In the genomic region with DNA sequence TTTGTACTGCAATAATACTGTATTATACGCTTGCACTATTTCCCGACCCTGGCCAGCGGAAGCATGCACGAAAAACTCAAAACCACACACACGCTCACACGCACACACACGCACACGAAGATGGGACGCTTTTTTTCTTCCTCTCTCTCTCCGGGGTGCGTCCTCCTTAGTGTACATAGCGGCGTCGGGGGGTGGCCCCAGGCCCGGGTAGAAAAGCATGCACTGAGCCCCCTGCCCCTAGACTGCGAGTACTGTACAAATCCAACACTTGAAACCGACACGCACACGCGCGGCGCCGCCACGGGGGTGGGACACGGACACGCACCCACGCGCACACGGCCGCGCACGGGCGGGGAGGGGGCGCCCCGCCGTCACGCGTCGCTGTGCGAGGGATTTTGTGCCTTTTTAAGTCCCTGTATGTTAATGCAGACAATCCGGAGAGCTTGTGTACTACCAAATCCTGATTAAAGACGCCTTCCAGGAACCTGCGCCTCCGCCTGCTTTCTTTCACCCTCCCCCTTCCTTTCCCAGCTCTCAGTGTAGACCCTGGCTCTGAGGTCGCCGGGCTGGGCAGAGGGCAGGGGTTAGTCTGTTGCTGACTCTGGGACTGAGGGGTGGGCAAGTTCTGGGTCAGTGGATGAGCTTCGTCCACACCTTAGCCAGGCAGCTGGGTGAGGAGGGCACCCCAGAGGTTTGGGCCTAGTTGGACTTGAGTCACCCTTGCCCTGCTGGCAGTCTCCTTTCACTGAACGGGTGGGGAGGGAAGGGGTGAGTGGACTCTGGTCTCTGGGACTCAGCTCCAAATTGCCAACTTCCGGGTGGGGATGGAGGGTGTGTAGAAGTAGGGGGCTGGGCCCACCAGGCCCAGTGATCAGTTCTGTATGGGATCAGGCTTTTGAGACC, we compare ENCODE assay signal across 9 cellular contexts. TPM values are rescaled to one million over a fixed set of nuclear protein-coding genes. Genes with fewer than 3 reads are reported as not detected.
DNase-seq lines count a peak whose midpoint lies in the region; TF ChIP-seq lines count a peak whose summit lies in the region.
"Had no signal": no experiment of that assay in that cellular context is flagged by ENCODE, and none has a peak within 500 bp of the region (broad histone marks: within the 10 kb centered on the region; RNA-seq: fewer than 3 reads in every experiment).

No MANE protein-coding gene starts in this region.

- no peak for DNase-seq in H9
- DNase-seq in activated CD4-positive, alpha-beta memory T cell treated with anti-CD3 and anti-CD28 coated beads for 36 hours, result peak; percentile 58
- DNase-seq in hepatocyte (ENCODE audit: low spot score), result peak; percentile 61
- DNase-seq in spleen, result no peak
- no peak for DNase-seq in NCI-H2029 treated with DMSO at 0.1 percent for 48 hours (lab: John Stamatoyannopoulos, UW)
- no peak for DNase-seq in HuH-7.5 (ENCODE audit: low spot score)
- DNase-seq in activated CD8-positive, alpha-beta memory T cell treated with anti-CD3 and anti-CD28 coated beads for 24 hours, result no peak
- DNase-seq in NCI-H774 (lab: John Stamatoyannopoulos, UW), result no peak
- DNase-seq: occipital lobe had no signal

- H3K9me3 Mint-ChIP-seq in H9, result no peaks in the 10 kb centered on the region
- no peaks in the 10 kb centered on the region for H3K9me3 Mint-ChIP-seq in activated CD4-positive, alpha-beta memory T cell treated with anti-CD3 and anti-CD28 coated beads for 36 hours

- no peak overlapping the region for H2BK20ac ChIP-seq in H9 (ENCODE audit: low read depth, low read length, poor library complexity, severe bottlenecking)

- H3K4me3 ChIP-seq in hepatocyte (no peak overlapping the region), spleen (peak overlapping the region in 7 of 8 donors; percentile 28 to 72 (median 40))

- H2BK12ac ChIP-seq in H9 (ENCODE audit: insufficient read length, low read depth, low read length), result no peak overlapping the region

- H3K4me1 Mint-ChIP-seq in H9, result peaks cover 35 to 47% of the 10 kb centered on the region in 2 experiments
- H3K4me1 Mint-ChIP-seq in activated CD4-positive, alpha-beta memory T cell treated with anti-CD3 and anti-CD28 coated beads for 36 hours (ENCODE audit: low read depth), result peaks cover 11% of the 10 kb centered on the region

- H3K4me3 Mint-ChIP-seq in H9, result peak overlapping the region; percentile 42 to 88
- peak overlapping the region; percentile 67 for H3K4me3 Mint-ChIP-seq in activated CD4-positive, alpha-beta memory T cell treated with anti-CD3 and anti-CD28 coated beads for 36 hours

- no peak overlapping the region for H4K91ac ChIP-seq in H9 (ENCODE audit: insufficient read length, low read depth, low read length)

- H3K27me3 Mint-ChIP-seq in H9 (ENCODE audit: low read depth), result peaks cover 62% of the 10 kb centered on the region
- H3K27me3 Mint-ChIP-seq in activated CD4-positive, alpha-beta memory T cell treated with anti-CD3 and anti-CD28 coated beads for 36 hours, result peaks cover 22% of the 10 kb centered on the region

- no peak overlapping the region for H4K8ac ChIP-seq in H9 (replicated peaks; ENCODE audit: insufficient read length, low read depth, low read length)

- H2AK5ac ChIP-seq in H9 (ENCODE audit: insufficient read length, low read length), result no peak overlapping the region

- no peaks in the 10 kb centered on the region for H3K36me3 ChIP-seq in hepatocyte (replicated peaks; ENCODE audit: insufficient read depth, low read depth)
- H3K36me3 ChIP-seq in spleen, result no peaks in the 10 kb centered on the region

- POLR2A ChIA-PET in activated CD4-positive, alpha-beta memory T cell treated with anti-CD3 and anti-CD28 coated beads for 36 hours (lab: Charles Lee), result no interaction called here

- H3K4ac ChIP-seq in H9 (ENCODE audit: low read depth, low read length), result no peak overlapping the region

- TF ChIP-seq CTCF in H9 (conservative IDR thresholded peaks at IDR 0.05) (no peak), hepatocyte (IDR thresholded peaks at IDR 0.05; ENCODE audit: poor library complexity) (no peak), spleen (IDR thresholded peaks at IDR 0.05 in 8 of 11, conservative IDR thresholded peaks at IDR 0.05 in 3 of 11) (no peak)

- no peak overlapping the region for H2BK120ac ChIP-seq in H9 (ENCODE audit: low read depth, low read length, poor library complexity, severe bottlenecking)

- H3K4me2 ChIP-seq in H9 (ENCODE audit: insufficient read depth, insufficient read length, low read length), result peak overlapping the region; percentile 92
- peak overlapping the region; percentile 94 for H3K4me2 ChIP-seq in hepatocyte

- H4K20me1 ChIP-seq in H9 (ENCODE audit: control insufficient read depth, insufficient read depth, insufficient read length) (no peaks in the 10 kb centered on the region), hepatocyte (ENCODE audit: insufficient read depth, poor library complexity, severe bottlenecking) (no peaks in the 10 kb centered on the region)

- H3K9me3 ChIP-seq in H9 (ENCODE audit: control insufficient read depth, low read depth, low read length) (no peaks in the 10 kb centered on the region), hepatocyte (ENCODE audit: low read depth) (no peaks in the 10 kb centered on the region), spleen (no peaks in the 10 kb centered on the region)

- no peaks in the 10 kb centered on the region for H3K79me1 ChIP-seq in H9 (ENCODE audit: insufficient read depth, low read depth, low read length, poor library complexity, severe bottlenecking)

- no peak for TF ChIP-seq POLR2A in spleen (IDR thresholded peaks at IDR 0.05)

- no peak overlapping the region for H3T11ph ChIP-seq in H9 (ENCODE audit: low read length)

- no peak overlapping the region for H3K9ac ChIP-seq in H9 (ENCODE audit: extremely low read depth, insufficient read length, low read length)

- H3K23ac ChIP-seq in H9 (ENCODE audit: insufficient read length, low read depth, low read length), result no peak overlapping the region

- no peaks in the 10 kb centered on the region for H3K79me2 ChIP-seq in H9 (ENCODE audit: insufficient read depth, low read length)
- H3K79me2 ChIP-seq in hepatocyte, result no peaks in the 10 kb centered on the region

- H3K27me3 ChIP-seq in H9 (ENCODE audit: insufficient read depth, low read length) (peaks cover 11% of the 10 kb centered on the region; the same call in 1 of the 2 replicates), hepatocyte (no peaks in the 10 kb centered on the region), spleen (replicated peaks in 1 of 7) (peaks cover 0 to 68% (median 21%) of the 10 kb centered on the region in 7 donors)

- no peak overlapping the region for H3K27ac Mint-ChIP-seq in H9
- no peak overlapping the region for H3K27ac Mint-ChIP-seq in activated CD4-positive, alpha-beta memory T cell treated with anti-CD3 and anti-CD28 coated beads for 36 hours

- peaks cover 12% of the 10 kb centered on the region for H3K23me2 ChIP-seq in H9 (ENCODE audit: insufficient read length, low read depth, low read length, poor library complexity, severe bottlenecking)

- no peak overlapping the region for H3K56ac ChIP-seq in H9 (ENCODE audit: insufficient read length, low read depth, low read length)

- no peak overlapping the region for H4K5ac ChIP-seq in H9 (ENCODE audit: insufficient read length, low read depth, low read length)

- no peak overlapping the region for H2BK15ac ChIP-seq in H9 (ENCODE audit: low read depth, low read length)

- no peak overlapping the region for H3K27ac ChIP-seq in H9 (ENCODE audit: insufficient read length, low read depth, low read length)
- peak overlapping the region; percentile 62 for H3K27ac ChIP-seq in hepatocyte
- H3K27ac ChIP-seq in spleen, result no peak overlapping the region

- H2AFZ ChIP-seq in H9 (ENCODE audit: low read length), result no peak overlapping the region
- H2AFZ ChIP-seq in hepatocyte, result no peak overlapping the region

- no CpG with 5 or more reads among the region's 49 CpGs for WGBS in H9 (ENCODE audit: extremely low coverage, insufficient read length, low lambda C conversion rate)
- WGBS in hepatocyte (ENCODE audit: low lambda C conversion rate, missing lambda C conversion rate), result 34% methylated on average over 46 of the region's 49 CpGs
- WGBS in spleen, 5 donors, result 25 to 31% (median 29%) methylated on average over 25 to 49 of the region's 49 CpGs

- no peaks in the 10 kb centered on the region; a peak in 1 of 7 replicates for H3K36me3 Mint-ChIP-seq in H9 (ENCODE audit: insufficient read depth in 1 of 3, low read depth in 3 of 3)
- no peaks in the 10 kb centered on the region for H3K36me3 Mint-ChIP-seq in activated CD4-positive, alpha-beta memory T cell treated with anti-CD3 and anti-CD28 coated beads for 36 hours

- H3K4me1 ChIP-seq in H9 (ENCODE audit: insufficient read depth, low read length) (no peaks in the 10 kb centered on the region; the same call in 1 of the 2 replicates), hepatocyte (ENCODE audit: insufficient read depth) (peaks cover 41% of the 10 kb centered on the region), spleen (peaks cover 4 to 27% (median 24%) of the 10 kb centered on the region in 6 donors)

- intact Hi-C loops in activated CD4-positive, alpha-beta memory T cell treated with anti-CD3 and anti-CD28 coated beads for 36 hours (cut with micrococcal nuclease), result no loop called here
- intact Hi-C loops in spleen (cut with DNase I; ENCODE audit: low total_unique reads), result no loop called here

- H3K18ac ChIP-seq in H9 (ENCODE audit: insufficient read length, low read depth, low read length), result no peak overlapping the region

- no peak overlapping the region; the same call in 1 of the 2 replicates for H3K14ac ChIP-seq in H9 (ENCODE audit: insufficient read depth, low read length)

- CTCF ChIA-PET in activated CD4-positive, alpha-beta memory T cell treated with anti-CD3 and anti-CD28 coated beads for 36 hours (lab: Charles Lee), result interaction anchor here (1.2 kb wide), 1 partner anchor 15 kb away, joined by 4 read pairs; no protein-coding TSS in a partner anchor

- H3K9me2 ChIP-seq in hepatocyte (replicated peaks; ENCODE audit: insufficient read depth), result no peaks in the 10 kb centered on the region

- H2BK5ac ChIP-seq in H9 (ENCODE audit: insufficient read length, low read length), result no peak overlapping the region

RNA-seq across cellular contexts. Expression of a gene that starts 21.6 kb away (rescaled TPM):
- not detected in 2 replicates for total RNA-seq in H9 (2021)
- total RNA-seq in activated CD4-positive, alpha-beta memory T cell treated with anti-CD3 and anti-CD28 coated beads for 36 hours, result not detected
- total RNA-seq in hepatocyte, result 24.3 and 31.5 TPM in 2 replicates
- 18.5 and 40.1 TPM in 2 replicates for polyA plus RNA-seq in hepatocyte
- total RNA-seq in spleen, result not detected
- polyA plus RNA-seq in spleen, result not detected

RNA-seq across cellular contexts. Expression of a gene that starts 32.2 kb away (rescaled TPM):
- 15.3 and 16.9 TPM in 2 replicates for total RNA-seq in H9 (2021)
- total RNA-seq in activated CD4-positive, alpha-beta memory T cell treated with anti-CD3 and anti-CD28 coated beads for 36 hours, result 1 to 10 TPM; 2.0 to 2.9 TPM
- 0.80 and 1.6 TPM in 2 replicates for total RNA-seq in hepatocyte
- 1.0 and 1.5 TPM in 2 replicates for polyA plus RNA-seq in hepatocyte
- total RNA-seq in spleen, result 10 to 100 TPM in 1 of 7 donors, 1 to 10 TPM in 6; 6.4 to 11.6 (median 7.1) TPM
- 10 to 100 TPM; 15.1 to 36.5 (median 35.8) TPM for polyA plus RNA-seq in spleen

RNA-seq across cellular contexts. Expression of a gene that starts 33.1 kb away (rescaled TPM):
- 1.3 and 1.6 TPM in 2 replicates for total RNA-seq in H9 (2021)
- under 1 TPM; 0.31 to 0.34 TPM for total RNA-seq in activated CD4-positive, alpha-beta memory T cell treated with anti-CD3 and anti-CD28 coated beads for 36 hours
- total RNA-seq in hepatocyte, result 0.36 and 1.1 TPM in 2 replicates
- polyA plus RNA-seq in hepatocyte, result 0.34 and 0.52 TPM in 2 replicates
- under 1 TPM in 6 of 7 donors, not detected in 1; 0.07 to 0.32 (median 0.11) TPM for total RNA-seq in spleen
- under 1 TPM; 0.05 to 0.19 (median 0.07) TPM for polyA plus RNA-seq in spleen

RNA-seq across cellular contexts. Expression of a gene that starts 47.1 kb away (rescaled TPM):
- 47.0 and 56.2 TPM in 2 replicates for total RNA-seq in H9 (2021)
- total RNA-seq in activated CD4-positive, alpha-beta memory T cell treated with anti-CD3 and anti-CD28 coated beads for 36 hours, result 10 to 100 TPM; 57.5 to 57.9 TPM
- 105 and 124 TPM in 2 replicates for total RNA-seq in hepatocyte
- polyA plus RNA-seq in hepatocyte, result 136 and 153 TPM in 2 replicates
- 10 to 100 TPM; 33.2 to 94.8 (median 54.0) TPM for total RNA-seq in spleen
- polyA plus RNA-seq in spleen, result 100 to 1,000 TPM; 126 to 201 (median 153) TPM

Comparison
In these comparisons a context has a peak if more than half of its experiments do, and no peak if none do; other contexts are left out.
1. DNase-seq: peak in activated CD4-positive, alpha-beta memory T cell treated with anti-CD3 and anti-CD28 coated beads for 36 hours (single experiment) and hepatocyte (single experiment); none in H9 (single experiment), spleen (single experiment), NCI-H2029 treated with DMSO at 0.1 percent for 48 hours (single experiment), HuH-7.5 (single experiment), activated CD8-positive, alpha-beta memory T cell treated with anti-CD3 and anti-CD28 coated beads for 24 hours (single experiment) and NCI-H774 (single experiment).
2. RNA of a gene that starts 21.6 kb away (total RNA-seq): 24.3 to 31.5 TPM in hepatocyte; not detected in H9, not detected in activated CD4-positive, alpha-beta memory T cell treated with anti-CD3 and anti-CD28 coated beads for 36 hours and not detected in spleen; every median in the first group is over 10 times any median in the second.